ENCODE assay signal across 11 cellular contexts in the genomic region with DNA sequence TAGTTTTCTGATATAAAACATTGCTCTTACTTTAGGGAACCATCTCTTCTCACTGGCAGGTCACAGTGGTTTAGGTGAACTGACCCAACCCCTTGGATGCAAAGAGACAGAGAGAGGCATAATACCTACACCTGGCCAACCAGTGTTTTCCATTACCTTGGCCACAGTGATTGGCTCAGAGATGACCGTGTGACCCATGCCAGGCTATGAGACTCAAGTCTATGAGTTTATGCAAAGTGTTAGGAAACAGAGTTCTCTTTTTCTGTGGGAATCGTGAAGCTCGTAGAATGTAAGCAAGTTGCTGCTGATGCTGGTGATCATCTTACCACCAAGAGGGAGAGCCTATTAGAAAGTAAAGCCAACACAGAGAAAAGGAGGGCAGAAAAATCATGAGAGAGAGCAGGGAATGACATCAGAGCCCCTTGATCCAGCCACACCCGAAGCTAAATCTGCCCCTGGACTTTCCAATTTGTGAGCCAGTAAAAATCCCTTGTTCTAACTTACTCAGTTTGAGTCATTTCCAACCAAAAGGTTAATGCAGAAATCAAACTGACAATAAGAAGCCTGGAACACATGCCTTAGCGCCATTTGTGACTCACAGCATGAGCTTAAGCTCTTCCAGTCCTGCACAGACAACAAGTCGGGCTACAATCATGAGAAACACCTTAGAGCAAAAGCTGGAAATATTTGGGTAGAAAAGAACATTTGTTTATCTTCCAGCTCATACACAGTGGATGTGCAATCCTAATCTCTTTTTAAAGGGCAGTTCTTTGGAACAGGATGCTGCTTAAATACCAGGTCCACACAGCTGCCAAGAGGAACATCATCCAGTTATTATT.
DNase-seq lines count a peak whose midpoint lies in the region; ATAC-seq and TF ChIP-seq lines count a peak whose summit lies in the region.
"Had no signal": no experiment of that assay in that cellular context is flagged by ENCODE, and none has a peak within 500 bp of the region (broad histone marks: within the 10 kb centered on the region; RNA-seq: fewer than 3 reads in every experiment).

No MANE protein-coding gene starts in this region.

- in situ Hi-C loops in transverse colon (cut with MboI; ENCODE audit: low pct_ligation_motif_present in 1 of 4, low pct_unique_long_range_greater_than_20kb in 1 of 4, low sequenced_read_pairs in 3 of 4) = no loop called here

- H3K4me1 Mint-ChIP-seq in activated CD4-positive, alpha-beta T cell treated with anti-CD3 and anti-CD28 coated beads for 36 hours = peaks cover 3% of the 10 kb centered on the region
- H3K4me1 Mint-ChIP-seq: memory B cell had no signal

- ATAC-seq in activated CD4-positive, alpha-beta T cell treated with anti-CD3 and anti-CD28 coated beads for 36 hours = peak; percentile 72
- no peak for ATAC-seq in GM21529 (IDR thresholded peaks at IDR 0.05; ENCODE audit: unreplicated experiment)
- ATAC-seq in HG02763 (IDR thresholded peaks at IDR 0.05; ENCODE audit: unreplicated experiment) = no peak

- no peak for TF ChIP-seq EP300 in transverse colon (IDR thresholded peaks at IDR 0.05; ENCODE audit: low read depth)

- H3K36me3 ChIP-seq in left ventricle myocardium inferior (no peaks in the 10 kb centered on the region), transverse colon (no peaks in the 10 kb centered on the region)

- no peaks in the 10 kb centered on the region for H3K36me3 Mint-ChIP-seq in activated CD4-positive, alpha-beta T cell treated with anti-CD3 and anti-CD28 coated beads for 36 hours (ENCODE audit: low read depth)
- H3K36me3 Mint-ChIP-seq: memory B cell had no signal

- intact Hi-C loops in activated CD4-positive, alpha-beta T cell treated with anti-CD3 and anti-CD28 coated beads for 36 hours (cut with DNase I, micrococcal nuclease) = no loop called here
- intact Hi-C loops in left ventricle myocardium inferior (cut with micrococcal nuclease) = no loop called here
- intact Hi-C loops in transverse colon (cut with DNase I; ENCODE audit: low total_unique reads) = no loop called here
- intact Hi-C loops in posterior cingulate gyrus (cut with DNase I) = no loop called here

- peak; percentile 6 for DNase-seq in activated CD4-positive, alpha-beta T cell treated with anti-CD3 and anti-CD28 coated beads for 36 hours
- no peak for DNase-seq in activated CD4-positive, alpha-beta T cell treated with anti-CD3 and anti-CD28 coated beads for 1 hour
- DNase-seq in amniotic epithelial cell (ENCODE audit: low read depth) = peak; percentile 1
- no peak for DNase-seq in left ventricle myocardium inferior
- no peak for DNase-seq in transverse colon
- no peak for DNase-seq in posterior cingulate gyrus
- DNase-seq: anterior cingulate cortex, NCI-H1694 treated with DMSO at 0.1 percent for 48 hours had no signal

- POLR2A ChIA-PET in activated CD4-positive, alpha-beta T cell treated with anti-CD3 and anti-CD28 coated beads for 36 hours (lab: Charles Lee) = no interaction called here

- CTCF ChIA-PET in activated CD4-positive, alpha-beta T cell treated with anti-CD3 and anti-CD28 coated beads for 36 hours (lab: Charles Lee) = no interaction called here

- TF ChIP-seq POLR2A in transverse colon (IDR thresholded peaks at IDR 0.05) = no peak

- H3K4me3 ChIP-seq in left ventricle myocardium inferior (no peak overlapping the region), transverse colon (no peak overlapping the region)

- H3K27ac Mint-ChIP-seq in activated CD4-positive, alpha-beta T cell treated with anti-CD3 and anti-CD28 coated beads for 36 hours = no peak overlapping the region
- H3K27ac Mint-ChIP-seq: memory B cell had no signal

- H3K27me3 ChIP-seq in left ventricle myocardium inferior (ENCODE audit: low read depth) (peaks cover 59% of the 10 kb centered on the region), transverse colon (no peaks in the 10 kb centered on the region)

- peaks cover 7% of the 10 kb centered on the region for H3K27me3 Mint-ChIP-seq in activated CD4-positive, alpha-beta T cell treated with anti-CD3 and anti-CD28 coated beads for 36 hours

- no peaks in the 10 kb centered on the region for H3K4me1 ChIP-seq in left ventricle myocardium inferior
- H3K4me1 ChIP-seq in transverse colon = peaks cover 0 to 4% (median 0%) of the 10 kb centered on the region in 4 donors

- no peaks in the 10 kb centered on the region for H3K9me3 ChIP-seq in left ventricle myocardium inferior (replicated peaks)
- no peaks in the 10 kb centered on the region for H3K9me3 ChIP-seq in transverse colon

- H3K9me3 Mint-ChIP-seq in activated CD4-positive, alpha-beta T cell treated with anti-CD3 and anti-CD28 coated beads for 36 hours (ENCODE audit: low read depth) = no peaks in the 10 kb centered on the region

- H3K27ac ChIP-seq in left ventricle myocardium inferior (replicated peaks) (peak overlapping the region; percentile 50), transverse colon (peak overlapping the region; percentile 12 to 51 (median 30))

- TF ChIP-seq CTCF in left ventricle myocardium inferior (IDR thresholded peaks at IDR 0.05; ENCODE audit: borderline replicate concordance) (no peak), transverse colon (IDR thresholded peaks at IDR 0.05) (no peak)

- WGBS in transverse colon (ENCODE audit: low coverage in 1 of 2), 2 donors = 62 to 69% methylated on average over 3 to 6 of the region's 6 CpGs

- no peak overlapping the region for H3K4me3 Mint-ChIP-seq in activated CD4-positive, alpha-beta T cell treated with anti-CD3 and anti-CD28 coated beads for 36 hours
- H3K4me3 Mint-ChIP-seq: memory B cell had no signal

Comparison
In these comparisons a context has a peak if more than half of its experiments do, and no peak if none do; other contexts are left out.
1. DNase-seq: peak in activated CD4-positive, alpha-beta T cell treated with anti-CD3 and anti-CD28 coated beads for 36 hours (single experiment) and amniotic epithelial cell (single experiment); none in activated CD4-positive, alpha-beta T cell treated with anti-CD3 and anti-CD28 coated beads for 1 hour (single experiment), left ventricle myocardium inferior (single experiment), transverse colon (single experiment) and posterior cingulate gyrus (0 of 10).